ENCODE assay signal across 8 cellular contexts in the genomic region with DNA sequence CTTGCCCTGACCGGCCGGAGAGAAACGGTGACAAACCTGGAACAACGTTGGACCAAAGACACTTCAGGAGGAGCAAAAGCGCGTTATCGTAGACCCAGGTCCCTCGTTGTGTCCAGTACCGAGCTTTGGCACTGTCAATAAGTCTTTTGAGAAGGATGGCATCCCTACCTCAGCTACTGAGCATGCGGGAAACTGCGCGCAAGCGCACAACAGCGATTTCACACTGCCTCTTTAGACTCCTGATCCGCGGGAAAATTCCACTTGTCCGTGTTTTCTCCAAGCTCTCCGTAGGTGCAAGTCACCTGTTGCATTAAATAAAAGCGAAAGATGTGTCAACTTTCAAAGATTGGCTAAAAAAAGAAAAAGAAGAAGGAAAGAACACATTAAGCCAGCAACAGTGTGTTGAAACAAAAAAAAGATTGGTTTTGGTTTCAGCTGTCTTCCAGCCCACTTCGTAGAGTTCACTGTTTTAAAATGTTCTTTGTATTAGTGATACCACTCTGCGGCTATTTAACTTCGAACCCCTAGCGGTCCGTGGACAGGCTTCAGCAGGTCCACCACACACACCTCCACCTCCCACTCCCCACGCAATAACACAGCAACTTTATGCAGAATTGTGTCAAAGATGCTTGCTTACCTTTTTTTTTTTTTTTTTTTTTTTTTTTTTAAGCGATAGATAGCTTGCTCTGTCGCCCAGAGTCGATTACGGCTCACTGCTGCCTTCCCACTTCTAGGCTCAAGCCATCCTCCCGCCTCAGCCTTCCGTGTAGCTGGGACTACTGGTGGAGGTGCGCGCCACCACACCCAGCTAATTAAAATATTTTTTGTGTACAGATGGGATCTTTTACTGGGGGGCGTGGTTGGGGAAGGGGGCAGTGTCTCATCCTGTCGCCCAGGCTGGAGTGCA. TPM values are rescaled to one million over a fixed set of nuclear protein-coding genes. Genes with fewer than 3 reads are reported as not detected.
A peak's percentile ranks its signal among the peaks of the same experiment; 100 is the strongest.
DNase-seq lines count a peak whose midpoint lies in the region; ATAC-seq, FAIRE-seq and TF ChIP-seq lines count a peak whose summit lies in the region.

A gene with protein sequence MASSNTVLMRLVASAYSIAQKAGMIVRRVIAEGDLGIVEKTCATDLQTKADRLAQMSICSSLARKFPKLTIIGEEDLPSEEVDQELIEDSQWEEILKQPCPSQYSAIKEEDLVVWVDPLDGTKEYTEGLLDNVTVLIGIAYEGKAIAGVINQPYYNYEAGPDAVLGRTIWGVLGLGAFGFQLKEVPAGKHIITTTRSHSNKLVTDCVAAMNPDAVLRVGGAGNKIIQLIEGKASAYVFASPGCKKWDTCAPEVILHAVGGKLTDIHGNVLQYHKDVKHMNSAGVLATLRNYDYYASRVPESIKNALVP (minus strand): TSS at position 139 of the 907 bp plus-strand sequence. CDS start 9,942 bp downstream, outside the sequence.

- no TSS peak for BruUV-seq in Caco-2 (replicated peaks; lab: Mats Ljungman, UMichigan)

- H3K23ac ChIP-seq in mesendoderm (ENCODE audit: low read length) = no peak within 1 kb of the TSS

- H3K36me3 ChIP-seq in Caco-2 (ENCODE audit: control insufficient read depth, insufficient read depth, low read length) (no peaks in the 10 kb centered on the region), endocrine pancreas (ENCODE audit: control insufficient read depth, insufficient read depth, low read length) (no peaks in the 10 kb centered on the region), mesendoderm (ENCODE audit: control insufficient read depth, insufficient read depth, low read length) (no peaks in the 10 kb centered on the region)

- peak within 1 kb of the TSS; percentile 88 for H3K56ac ChIP-seq in mesendoderm (ENCODE audit: low read length)

- H3K36me3 Mint-ChIP-seq in Caco-2 (ENCODE audit: insufficient read depth, unreplicated experiment) = peaks cover 14% of the 10 kb centered on the region

- peak within 1 kb of the TSS; percentile 94 for H3K27ac Mint-ChIP-seq in Caco-2 (ENCODE audit: unreplicated experiment)

- intact Hi-C loops in Caco-2 (cut with micrococcal nuclease; ENCODE audit: unreplicated experiment) = loop anchor here (1.0 kb wide), 1 partner anchor 44 kb away; a partner anchor contains a TSS

- peaks cover 2% of the 10 kb centered on the region for H3K79me1 ChIP-seq in mesendoderm (ENCODE audit: low read length)

- no peak within 1 kb of the TSS for H2BK15ac ChIP-seq in mesendoderm (replicated peaks; ENCODE audit: low read depth)

- H3K4me3 ChIP-seq in Caco-2 (ENCODE audit: low read depth, low read length) (peak within 1 kb of the TSS; percentile 69), endocrine pancreas (ENCODE audit: control insufficient read depth, insufficient read depth, low read length) (peak within 1 kb of the TSS; percentile 99), mesendoderm (ENCODE audit: low read length) (peak within 1 kb of the TSS; percentile 68)

- H3K4me2 ChIP-seq in mesendoderm (ENCODE audit: low read length) = peak within 1 kb of the TSS; percentile 58

- TF ChIP-seq CTCF in Caco-2 (IDR thresholded peaks at IDR 0.05; ENCODE audit: insufficient read depth in 1 of 2, low read depth in 1 of 2, low read length in 1 of 2, severe bottlenecking in 1 of 2, unreplicated experiment in 1 of 2) = no peak

- H3K4ac ChIP-seq in mesendoderm (ENCODE audit: low read depth, low read length) = no peak within 1 kb of the TSS

- POLR2A ChIA-PET in Caco-2 (lab: Charles Lee) = interaction anchor here (0.6 to 0.9 kb wide), 3 partner anchors 44 to 112 kb away, joined by 4 to 6 read pairs (median 5); a partner anchor contains a TSS

- H3K4me1 Mint-ChIP-seq in Caco-2 (ENCODE audit: low read depth, unreplicated experiment) = no peaks in the 10 kb centered on the region

- no peak within 1 kb of the TSS for H4K5ac ChIP-seq in mesendoderm (ENCODE audit: low read length)

- H3K9ac ChIP-seq in endocrine pancreas (ENCODE audit: control insufficient read depth, insufficient read depth, low read length) (peak within 1 kb of the TSS; percentile 81), mesendoderm (ENCODE audit: low read length) (peak within 1 kb of the TSS; percentile 77)

- H2AK5ac ChIP-seq in mesendoderm (ENCODE audit: low read length) = no peak within 1 kb of the TSS

- H3K27ac ChIP-seq in mesendoderm (ENCODE audit: low read depth, low read length) = no peak within 1 kb of the TSS

- no peak within 1 kb of the TSS for H3K18ac ChIP-seq in mesendoderm (ENCODE audit: low read length)

- no peak within 1 kb of the TSS for H2BK120ac ChIP-seq in mesendoderm (ENCODE audit: low read depth, low read length)

- H3K27me3 Mint-ChIP-seq in Caco-2 (ENCODE audit: insufficient read depth, unreplicated experiment) = no peaks in the 10 kb centered on the region

- CTCF ChIA-PET in Caco-2 (lab: Charles Lee) = interaction anchor here (0.6 to 0.7 kb wide), 7 partner anchors 23 to 459 kb away, joined by 3 to 5 read pairs (median 4); a partner anchor contains a TSS

- H3K9me3 ChIP-seq in Caco-2 (no peaks in the 10 kb centered on the region), endocrine pancreas (ENCODE audit: control insufficient read depth, low read length) (no peaks in the 10 kb centered on the region)

- H3K27me3 ChIP-seq in Caco-2 (replicated peaks; ENCODE audit: control insufficient read depth, insufficient read depth, low read length) (no peaks in the 10 kb centered on the region), endocrine pancreas (ENCODE audit: control insufficient read depth, insufficient read depth, low read length) (no peaks in the 10 kb centered on the region), mesendoderm (ENCODE audit: insufficient read depth, low read length, poor library complexity) (no peaks in the 10 kb centered on the region)

- no peaks in the 10 kb centered on the region for H3K9me3 Mint-ChIP-seq in Caco-2 (ENCODE audit: unreplicated experiment)

- H3K4me1 ChIP-seq in Caco-2 (0 out of 2 replicates have a peak, but pooled peaks cover 5% of the 10 kb centered on the region), endocrine pancreas (ENCODE audit: control insufficient read depth, insufficient read depth, low read length) (no peaks in the 10 kb centered on the region), mesendoderm (ENCODE audit: control insufficient read depth, low read depth, low read length) (no peaks in the 10 kb centered on the region)

- peak; percentile 65 for ATAC-seq in GM21367 (IDR thresholded peaks at IDR 0.05; ENCODE audit: unreplicated experiment)

- no peak within 1 kb of the TSS for H4K8ac ChIP-seq in mesendoderm (ENCODE audit: low read depth, low read length)

- no CpG with 5 or more reads among the region's 35 CpGs for WGBS in mesendoderm (ENCODE audit: extremely low coverage, insufficient coverage, low lambda C conversion rate)

- no peaks in the 10 kb centered on the region for H3K79me2 ChIP-seq in mesendoderm (ENCODE audit: control insufficient read depth, insufficient read depth, low read length)

- DNase-seq in Caco-2 (peak; percentile 96 to 97), HTR-8/SVneo (ENCODE audit: insufficient read length, low spot score) (peak; percentile 98), NOMO-1 treated with dmso at 0.1 percent for 144 hours (lab: John Stamatoyannopoulos, UW; ENCODE audit: unreplicated experiment) (peak; percentile 84), mesendoderm (peak; percentile 97)
- peak; percentile 83 to 98 (median 94) for DNase-seq in activated CD8-positive, alpha-beta memory T cell treated with anti-CD3 and anti-CD28 coated beads for 48 hours (ENCODE audit: low read depth in 2 of 3, low spot score in 2 of 3)
- DNase-seq in stimulated activated CD8-positive, alpha-beta memory T cell treated with anti-CD3 and anti-CD28 coated beads, Interleukin-15, amount 100 ng/mL, for 1 hour (ENCODE audit: low read depth) = peak; percentile 100

- peak within 1 kb of the TSS; percentile 100 for H3K4me3 Mint-ChIP-seq in Caco-2 (ENCODE audit: unreplicated experiment)

- peak; percentile 69 for FAIRE-seq in HTR-8/SVneo (lab: Jason Lieb, UNC)

- no peak within 1 kb of the TSS for H2BK5ac ChIP-seq in mesendoderm (ENCODE audit: low read length)

RNA-seq across cellular contexts. Expression of the gene that starts here (rescaled TPM):
- 25.0 and 29.4 TPM in 2 replicates for total RNA-seq in Caco-2 (2022)
- 12.9 TPM for polyA plus RNA-seq in mesendoderm (2013, experiment 1 of 2)
- polyA plus RNA-seq in mesendoderm (2013, experiment 2 of 2) = 14.3 TPM
